In the genomic region with DNA sequence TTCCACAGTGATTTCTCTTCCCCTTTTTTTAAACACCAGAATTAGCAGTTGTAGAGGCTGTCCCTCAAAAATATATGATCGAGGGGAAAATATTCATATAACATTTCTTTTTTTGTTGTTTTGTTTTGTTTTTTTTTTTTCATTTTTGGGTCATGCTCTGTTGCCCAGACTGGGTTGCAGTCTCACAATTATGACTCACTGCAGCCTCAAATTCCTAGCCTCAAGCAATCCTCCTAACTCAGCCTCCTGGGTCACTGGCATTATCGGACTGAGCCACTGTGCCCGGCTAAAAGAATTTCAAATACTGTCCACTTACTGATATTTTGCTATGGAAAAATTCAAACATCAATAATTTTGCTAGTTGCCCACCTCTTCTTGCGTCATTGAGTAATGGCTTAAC, we compare ENCODE assay signal across 1 cellular context.
TF ChIP-seq lines count a peak whose summit lies in the region.

No MANE protein-coding gene starts in this region.

TF ChIP-seq in K562, 482 proteins besides CTCF, POLR2A, EP300 and RAD21 (continued from another document):
- TF ChIP-seq, protein P1, sequence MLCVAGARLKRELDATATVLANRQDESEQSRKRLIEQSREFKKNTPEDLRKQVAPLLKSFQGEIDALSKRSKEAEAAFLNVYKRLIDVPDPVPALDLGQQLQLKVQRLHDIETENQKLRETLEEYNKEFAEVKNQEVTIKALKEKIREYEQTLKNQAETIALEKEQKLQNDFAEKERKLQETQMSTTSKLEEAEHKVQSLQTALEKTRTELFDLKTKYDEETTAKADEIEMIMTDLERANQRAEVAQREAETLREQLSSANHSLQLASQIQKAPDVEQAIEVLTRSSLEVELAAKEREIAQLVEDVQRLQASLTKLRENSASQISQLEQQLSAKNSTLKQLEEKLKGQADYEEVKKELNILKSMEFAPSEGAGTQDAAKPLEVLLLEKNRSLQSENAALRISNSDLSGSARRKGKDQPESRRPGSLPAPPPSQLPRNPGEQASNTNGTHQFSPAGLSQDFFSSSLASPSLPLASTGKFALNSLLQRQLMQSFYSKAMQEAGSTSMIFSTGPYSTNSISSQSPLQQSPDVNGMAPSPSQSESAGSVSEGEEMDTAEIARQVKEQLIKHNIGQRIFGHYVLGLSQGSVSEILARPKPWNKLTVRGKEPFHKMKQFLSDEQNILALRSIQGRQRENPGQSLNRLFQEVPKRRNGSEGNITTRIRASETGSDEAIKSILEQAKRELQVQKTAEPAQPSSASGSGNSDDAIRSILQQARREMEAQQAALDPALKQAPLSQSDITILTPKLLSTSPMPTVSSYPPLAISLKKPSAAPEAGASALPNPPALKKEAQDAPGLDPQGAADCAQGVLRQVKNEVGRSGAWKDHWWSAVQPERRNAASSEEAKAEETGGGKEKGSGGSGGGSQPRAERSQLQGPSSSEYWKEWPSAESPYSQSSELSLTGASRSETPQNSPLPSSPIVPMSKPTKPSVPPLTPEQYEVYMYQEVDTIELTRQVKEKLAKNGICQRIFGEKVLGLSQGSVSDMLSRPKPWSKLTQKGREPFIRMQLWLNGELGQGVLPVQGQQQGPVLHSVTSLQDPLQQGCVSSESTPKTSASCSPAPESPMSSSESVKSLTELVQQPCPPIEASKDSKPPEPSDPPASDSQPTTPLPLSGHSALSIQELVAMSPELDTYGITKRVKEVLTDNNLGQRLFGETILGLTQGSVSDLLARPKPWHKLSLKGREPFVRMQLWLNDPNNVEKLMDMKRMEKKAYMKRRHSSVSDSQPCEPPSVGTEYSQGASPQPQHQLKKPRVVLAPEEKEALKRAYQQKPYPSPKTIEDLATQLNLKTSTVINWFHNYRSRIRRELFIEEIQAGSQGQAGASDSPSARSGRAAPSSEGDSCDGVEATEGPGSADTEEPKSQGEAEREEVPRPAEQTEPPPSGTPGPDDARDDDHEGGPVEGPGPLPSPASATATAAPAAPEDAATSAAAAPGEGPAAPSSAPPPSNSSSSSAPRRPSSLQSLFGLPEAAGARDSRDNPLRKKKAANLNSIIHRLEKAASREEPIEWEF (CRISPR knock-in tag; IDR thresholded peaks at IDR 0.05) = no peak
- TF ChIP-seq BCOR (IDR thresholded peaks at IDR 0.05) (peak; percentile 79), E2F8 (IDR thresholded peaks at IDR 0.05; ENCODE audit: low read depth, partially characterized antibody) (no peak), JUND (IDR thresholded peaks at IDR 0.05; ENCODE audit: borderline replicate concordance, low read depth, low read length) (peak; percentile 86), JUND (tag; IDR thresholded peaks at IDR 0.05; ENCODE audit: borderline replicate concordance, low read depth, low read length) (peak; percentile 82; the same call in 2 of the 3 replicates), SETDB1 (IDR thresholded peaks at IDR 0.05; ENCODE audit: low read length) (no peak), SMARCA5 (IDR thresholded peaks at IDR 0.05) (peak; percentile 74; the same call in 1 of the 2 replicates), SMARCA4 (IDR thresholded peaks at IDR 0.05) (no peak), DIDO1 (tag; IDR thresholded peaks at IDR 0.05; ENCODE audit: low read depth) (no peak), TEAD2 (tag; IDR thresholded peaks at IDR 0.05) (0 out of 2 replicates have a peak, but pooled peaks have one; percentile 49), ZNF830 (CRISPR knock-in tag; IDR thresholded peaks at IDR 0.05) (no peak), SOX6 (IDR thresholded peaks at IDR 0.05) (no peak), SAP30 (IDR thresholded peaks at IDR 0.05; ENCODE audit: borderline replicate concordance, insufficient read depth, low read depth, low read length, poor library complexity, severe bottlenecking) (no peak), FOSL1 (tag; conservative IDR thresholded peaks at IDR 0.05) (peak; percentile 87), RCOR1 (IDR thresholded peaks at IDR 0.05; ENCODE audit: borderline replicate concordance in 1 of 2, low read depth in 2 of 2, low read length in 2 of 2) (0 out of 4 replicates have a peak, but pooled peaks of 1 of the 2 experiments have one; percentile 34), ZNF354B (CRISPR knock-in tag; IDR thresholded peaks at IDR 0.05) (no peak), ZNF121 (CRISPR knock-in tag; conservative IDR thresholded peaks at IDR 0.05) (peak; percentile 67; the same call in 1 of the 2 replicates), DNMT1 (IDR thresholded peaks at IDR 0.05) (no peak)
- TF ChIP-seq, protein P2, sequence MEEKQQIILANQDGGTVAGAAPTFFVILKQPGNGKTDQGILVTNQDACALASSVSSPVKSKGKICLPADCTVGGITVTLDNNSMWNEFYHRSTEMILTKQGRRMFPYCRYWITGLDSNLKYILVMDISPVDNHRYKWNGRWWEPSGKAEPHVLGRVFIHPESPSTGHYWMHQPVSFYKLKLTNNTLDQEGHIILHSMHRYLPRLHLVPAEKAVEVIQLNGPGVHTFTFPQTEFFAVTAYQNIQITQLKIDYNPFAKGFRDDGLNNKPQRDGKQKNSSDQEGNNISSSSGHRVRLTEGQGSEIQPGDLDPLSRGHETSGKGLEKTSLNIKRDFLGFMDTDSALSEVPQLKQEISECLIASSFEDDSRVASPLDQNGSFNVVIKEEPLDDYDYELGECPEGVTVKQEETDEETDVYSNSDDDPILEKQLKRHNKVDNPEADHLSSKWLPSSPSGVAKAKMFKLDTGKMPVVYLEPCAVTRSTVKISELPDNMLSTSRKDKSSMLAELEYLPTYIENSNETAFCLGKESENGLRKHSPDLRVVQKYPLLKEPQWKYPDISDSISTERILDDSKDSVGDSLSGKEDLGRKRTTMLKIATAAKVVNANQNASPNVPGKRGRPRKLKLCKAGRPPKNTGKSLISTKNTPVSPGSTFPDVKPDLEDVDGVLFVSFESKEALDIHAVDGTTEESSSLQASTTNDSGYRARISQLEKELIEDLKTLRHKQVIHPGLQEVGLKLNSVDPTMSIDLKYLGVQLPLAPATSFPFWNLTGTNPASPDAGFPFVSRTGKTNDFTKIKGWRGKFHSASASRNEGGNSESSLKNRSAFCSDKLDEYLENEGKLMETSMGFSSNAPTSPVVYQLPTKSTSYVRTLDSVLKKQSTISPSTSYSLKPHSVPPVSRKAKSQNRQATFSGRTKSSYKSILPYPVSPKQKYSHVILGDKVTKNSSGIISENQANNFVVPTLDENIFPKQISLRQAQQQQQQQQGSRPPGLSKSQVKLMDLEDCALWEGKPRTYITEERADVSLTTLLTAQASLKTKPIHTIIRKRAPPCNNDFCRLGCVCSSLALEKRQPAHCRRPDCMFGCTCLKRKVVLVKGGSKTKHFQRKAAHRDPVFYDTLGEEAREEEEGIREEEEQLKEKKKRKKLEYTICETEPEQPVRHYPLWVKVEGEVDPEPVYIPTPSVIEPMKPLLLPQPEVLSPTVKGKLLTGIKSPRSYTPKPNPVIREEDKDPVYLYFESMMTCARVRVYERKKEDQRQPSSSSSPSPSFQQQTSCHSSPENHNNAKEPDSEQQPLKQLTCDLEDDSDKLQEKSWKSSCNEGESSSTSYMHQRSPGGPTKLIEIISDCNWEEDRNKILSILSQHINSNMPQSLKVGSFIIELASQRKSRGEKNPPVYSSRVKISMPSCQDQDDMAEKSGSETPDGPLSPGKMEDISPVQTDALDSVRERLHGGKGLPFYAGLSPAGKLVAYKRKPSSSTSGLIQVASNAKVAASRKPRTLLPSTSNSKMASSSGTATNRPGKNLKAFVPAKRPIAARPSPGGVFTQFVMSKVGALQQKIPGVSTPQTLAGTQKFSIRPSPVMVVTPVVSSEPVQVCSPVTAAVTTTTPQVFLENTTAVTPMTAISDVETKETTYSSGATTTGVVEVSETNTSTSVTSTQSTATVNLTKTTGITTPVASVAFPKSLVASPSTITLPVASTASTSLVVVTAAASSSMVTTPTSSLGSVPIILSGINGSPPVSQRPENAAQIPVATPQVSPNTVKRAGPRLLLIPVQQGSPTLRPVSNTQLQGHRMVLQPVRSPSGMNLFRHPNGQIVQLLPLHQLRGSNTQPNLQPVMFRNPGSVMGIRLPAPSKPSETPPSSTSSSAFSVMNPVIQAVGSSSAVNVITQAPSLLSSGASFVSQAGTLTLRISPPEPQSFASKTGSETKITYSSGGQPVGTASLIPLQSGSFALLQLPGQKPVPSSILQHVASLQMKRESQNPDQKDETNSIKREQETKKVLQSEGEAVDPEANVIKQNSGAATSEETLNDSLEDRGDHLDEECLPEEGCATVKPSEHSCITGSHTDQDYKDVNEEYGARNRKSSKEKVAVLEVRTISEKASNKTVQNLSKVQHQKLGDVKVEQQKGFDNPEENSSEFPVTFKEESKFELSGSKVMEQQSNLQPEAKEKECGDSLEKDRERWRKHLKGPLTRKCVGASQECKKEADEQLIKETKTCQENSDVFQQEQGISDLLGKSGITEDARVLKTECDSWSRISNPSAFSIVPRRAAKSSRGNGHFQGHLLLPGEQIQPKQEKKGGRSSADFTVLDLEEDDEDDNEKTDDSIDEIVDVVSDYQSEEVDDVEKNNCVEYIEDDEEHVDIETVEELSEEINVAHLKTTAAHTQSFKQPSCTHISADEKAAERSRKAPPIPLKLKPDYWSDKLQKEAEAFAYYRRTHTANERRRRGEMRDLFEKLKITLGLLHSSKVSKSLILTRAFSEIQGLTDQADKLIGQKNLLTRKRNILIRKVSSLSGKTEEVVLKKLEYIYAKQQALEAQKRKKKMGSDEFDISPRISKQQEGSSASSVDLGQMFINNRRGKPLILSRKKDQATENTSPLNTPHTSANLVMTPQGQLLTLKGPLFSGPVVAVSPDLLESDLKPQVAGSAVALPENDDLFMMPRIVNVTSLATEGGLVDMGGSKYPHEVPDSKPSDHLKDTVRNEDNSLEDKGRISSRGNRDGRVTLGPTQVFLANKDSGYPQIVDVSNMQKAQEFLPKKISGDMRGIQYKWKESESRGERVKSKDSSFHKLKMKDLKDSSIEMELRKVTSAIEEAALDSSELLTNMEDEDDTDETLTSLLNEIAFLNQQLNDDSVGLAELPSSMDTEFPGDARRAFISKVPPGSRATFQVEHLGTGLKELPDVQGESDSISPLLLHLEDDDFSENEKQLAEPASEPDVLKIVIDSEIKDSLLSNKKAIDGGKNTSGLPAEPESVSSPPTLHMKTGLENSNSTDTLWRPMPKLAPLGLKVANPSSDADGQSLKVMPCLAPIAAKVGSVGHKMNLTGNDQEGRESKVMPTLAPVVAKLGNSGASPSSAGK (IDR thresholded peaks at IDR 0.05) = no peak
